ENCODE assay signal across 11 cellular contexts in the genomic region with DNA sequence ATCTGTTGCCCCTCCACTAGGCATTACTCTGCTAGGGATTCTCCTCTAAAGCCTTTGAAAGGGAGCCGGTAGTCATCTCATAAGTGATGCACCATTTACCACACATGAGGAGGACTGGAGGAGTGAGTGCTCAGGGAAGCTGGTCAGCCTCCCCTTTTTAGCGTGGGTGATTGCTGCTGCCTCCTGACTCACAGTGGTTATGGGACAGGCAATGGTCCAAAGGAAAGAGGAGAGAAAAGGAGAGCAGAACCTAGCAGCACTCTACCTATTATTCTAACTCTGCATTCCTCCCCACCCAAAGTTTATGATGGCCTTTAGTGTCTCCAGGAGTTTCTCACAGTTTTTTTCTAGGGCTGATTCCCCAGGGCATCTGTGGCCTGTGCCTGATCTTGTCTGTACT. TPM values are rescaled to one million over a fixed set of nuclear protein-coding genes. Genes with fewer than 3 reads are reported as not detected.
A peak's percentile ranks its signal among the peaks of the same experiment; 100 is the strongest.
DNase-seq lines count a peak whose midpoint lies in the region; ATAC-seq and TF ChIP-seq lines count a peak whose summit lies in the region.
"Had no signal": no experiment of that assay in that cellular context is flagged by ENCODE, and none has a peak within 500 bp of the region (broad histone marks: within the 10 kb centered on the region; RNA-seq: fewer than 3 reads in every experiment).

No MANE protein-coding gene starts in this region.

- no peaks in the 10 kb centered on the region for H4K20me1 ChIP-seq in BLaER1

- DNase-seq in HT1080 (ENCODE audit: low read depth), result peak; percentile 46
- no peak for DNase-seq in chondrocyte (ENCODE audit: low spot score)
- DNase-seq in mucosa of descending colon, result no peak
- DNase-seq in adrenal gland, result no peak
- DNase-seq in iPS-NIHi11 (ENCODE audit: low spot score), result no peak
- no peak for DNase-seq in glutamatergic neuron
- no peak for DNase-seq in retina
- DNase-seq: NCI-H1417 treated with DMSO at 0.1 percent for 48 hours, T-helper 2 cell had no signal

- H3K4me3 ChIP-seq in BLaER1 (no peak overlapping the region), mucosa of descending colon (no peak overlapping the region), adrenal gland (no peak overlapping the region)

- H3K9me3 Mint-ChIP-seq in chondrocyte (ENCODE audit: low read depth), result no peaks in the 10 kb centered on the region
- H3K9me3 Mint-ChIP-seq in glutamatergic neuron (ENCODE audit: unreplicated experiment), result no peaks in the 10 kb centered on the region

- H3K27ac ChIP-seq in BLaER1 (no peak overlapping the region), adrenal gland (no peak overlapping the region)
- H3K27ac ChIP-seq: C4-2B had no signal

- H3K27me3 Mint-ChIP-seq in chondrocyte (ENCODE audit: low read depth) (no peaks in the 10 kb centered on the region), glutamatergic neuron (ENCODE audit: unreplicated experiment) (no peaks in the 10 kb centered on the region)

- H3K9me3 ChIP-seq in BLaER1 (no peaks in the 10 kb centered on the region), mucosa of descending colon (no peaks in the 10 kb centered on the region), adrenal gland (replicated peaks in 1 of 3) (no peaks in the 10 kb centered on the region)

- peaks cover 25% of the 10 kb centered on the region for H3K4me1 Mint-ChIP-seq in chondrocyte (ENCODE audit: low read depth)
- no peaks in the 10 kb centered on the region for H3K4me1 Mint-ChIP-seq in glutamatergic neuron (ENCODE audit: low read depth, unreplicated experiment)

- no peaks in the 10 kb centered on the region for H3K36me3 ChIP-seq in BLaER1
- no peaks in the 10 kb centered on the region for H3K36me3 ChIP-seq in mucosa of descending colon (ENCODE audit: low read depth)
- no peaks in the 10 kb centered on the region for H3K36me3 ChIP-seq in adrenal gland (replicated peaks in 1 of 2)

- H3K4me3 Mint-ChIP-seq in chondrocyte (ENCODE audit: unreplicated experiment) (peak overlapping the region; percentile 17), glutamatergic neuron (ENCODE audit: unreplicated experiment) (no peak overlapping the region)

- H3K9ac ChIP-seq in BLaER1, result no peak overlapping the region

- H3K36me3 Mint-ChIP-seq in chondrocyte (ENCODE audit: low read depth) (no peaks in the 10 kb centered on the region), glutamatergic neuron (ENCODE audit: unreplicated experiment) (no peaks in the 10 kb centered on the region)

- no peak for TF ChIP-seq POLR2A in adrenal gland (IDR thresholded peaks at IDR 0.05)

- H3K27me3 ChIP-seq in BLaER1, result no peaks in the 10 kb centered on the region
- H3K27me3 ChIP-seq in adrenal gland, result no peaks in the 10 kb centered on the region

- peak; percentile 71 for ATAC-seq in mucosa of descending colon

- 57 to 78% (median 68%) methylated on average over 2 of the region's 2 CpGs for WGBS in adrenal gland, 4 donors

- intact Hi-C loops in mucosa of descending colon (cut with DNase I, micrococcal nuclease) (no loop called here), adrenal gland (cut with DNase I) (no loop called here)

- no peak for TF ChIP-seq CTCF in chondrocyte (IDR thresholded peaks at IDR 0.05)
- no peak for TF ChIP-seq CTCF in mucosa of descending colon (IDR thresholded peaks at IDR 0.05)
- TF ChIP-seq CTCF in adrenal gland (IDR thresholded peaks at IDR 0.05), result no peak
- TF ChIP-seq CTCF in glutamatergic neuron (IDR thresholded peaks at IDR 0.05; ENCODE audit: partially characterized antibody, unreplicated experiment), result no peak

- H3K27ac Mint-ChIP-seq in chondrocyte (ENCODE audit: unreplicated experiment), result peak overlapping the region; percentile 82
- H3K27ac Mint-ChIP-seq in glutamatergic neuron (ENCODE audit: unreplicated experiment), result no peak overlapping the region

- peak overlapping the region; percentile 10; the same call in 1 of the 2 replicates for H3K4me2 ChIP-seq in BLaER1

- peaks cover 12% of the 10 kb centered on the region; the same call in 1 of the 2 replicates for H3K4me1 ChIP-seq in BLaER1
- peaks cover 7% of the 10 kb centered on the region for H3K4me1 ChIP-seq in mucosa of descending colon (ENCODE audit: low read depth)
- H3K4me1 ChIP-seq in adrenal gland (replicated peaks in 1 of 2), result no peaks in the 10 kb centered on the region

RNA-seq across cellular contexts. Expression of gene GCLC, which starts 36.3 kb away (rescaled TPM):
- total RNA-seq in HT1080 (2014; rRNA removed; shearing (Covaris generic)), result 17.9 and 22.9 TPM in 2 replicates
- 10.0 and 11.5 TPM in 2 replicates for polyA plus RNA-seq in HT1080 (2015; cell fraction: cytosol; rRNA removed)
- 13.8 and 14.8 TPM in 2 replicates for polyA plus RNA-seq in HT1080 (2015; cell fraction: nucleus; rRNA removed)
- total RNA-seq in chondrocyte (35.2 to 39.0 TPM (median 37.1 TPM) in 3 replicates), mucosa of descending colon (10 to 100 TPM; 33.1 to 67.3 (median 40.5) TPM), adrenal gland (10 to 100 TPM; 26.5 to 62.1 (median 37.9) TPM), glutamatergic neuron (ENCODE audit: unreplicated experiment) (29.1 TPM)
- 100 to 1,000 TPM in 1 of 3 donors, 10 to 100 TPM in 1, 1 to 10 TPM in 1; 7.3 to 116 (median 12.7) TPM for polyA plus RNA-seq in adrenal gland
